Comparison of ENCODE assay signal across 20 cellular contexts in the genomic region with DNA sequence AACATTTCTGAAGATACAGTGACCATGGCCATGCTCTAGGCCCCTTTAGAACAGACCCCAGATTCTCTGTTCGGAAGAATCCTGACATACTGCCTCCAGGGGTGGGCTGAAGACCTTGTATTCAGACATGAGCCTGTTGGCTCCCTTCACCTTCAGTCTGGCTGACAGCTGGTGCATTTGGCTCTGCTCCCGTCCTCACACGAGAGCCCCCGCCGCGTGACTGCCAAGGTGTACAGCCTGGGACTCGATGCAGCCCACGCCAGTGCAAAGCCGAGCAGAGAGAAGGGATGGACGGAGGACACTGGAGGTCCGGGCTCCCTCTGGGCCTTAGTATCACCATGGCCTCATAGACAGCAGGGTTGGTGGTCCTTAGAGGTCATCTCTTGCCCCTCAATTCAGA. TPM values are rescaled to one million over a fixed set of nuclear protein-coding genes. Genes with fewer than 3 reads are reported as not detected.
DNase-seq lines count a peak whose midpoint lies in the region; ATAC-seq lines count a peak whose summit lies in the region.
"Had no signal": no experiment of that assay in that cellular context is flagged by ENCODE, and none has a peak within 500 bp of the region (broad histone marks: within the 10 kb centered on the region; RNA-seq: fewer than 3 reads in every experiment).

No MANE protein-coding gene starts in this region.

- peaks cover 18% of the 10 kb centered on the region for H3K9me3 Mint-ChIP-seq in activated CD4-positive, alpha-beta memory T cell treated with anti-CD3 and anti-CD28 coated beads for 36 hours
- peaks cover 10% of the 10 kb centered on the region for H3K9me3 Mint-ChIP-seq in activated CD4-positive, alpha-beta memory T cell treated with anti-CD3 and anti-CD28 coated beads, Interleukin-2, amount 10 ng/mL, durations not matched to agents 7 days and 5 days
- peaks cover 12% of the 10 kb centered on the region for H3K9me3 Mint-ChIP-seq in activated naive CD8-positive, alpha-beta T cell treated with anti-CD3 and anti-CD28 coated beads, Interleukin-2, amount 50 U/mL, for 24 hours
- peaks cover 3% of the 10 kb centered on the region for H3K9me3 Mint-ChIP-seq in stimulated activated memory B cell treated with anti-CD40 and anti-IgM and Interleukin-4, amounts not matched to agents 10 μg/mL and 1 μg/mL and 100 μg/mL, for 72 hours
- H3K9me3 Mint-ChIP-seq: GM23338 had no signal

- no peak overlapping the region for H3K4me3 Mint-ChIP-seq in activated CD4-positive, alpha-beta memory T cell treated with anti-CD3 and anti-CD28 coated beads for 36 hours
- no peak overlapping the region for H3K4me3 Mint-ChIP-seq in activated CD4-positive, alpha-beta memory T cell treated with anti-CD3 and anti-CD28 coated beads, Interleukin-2, amount 10 ng/mL, durations not matched to agents 7 days and 5 days
- no peak overlapping the region for H3K4me3 Mint-ChIP-seq in activated naive CD8-positive, alpha-beta T cell treated with anti-CD3 and anti-CD28 coated beads, Interleukin-2, amount 50 U/mL, for 24 hours
- H3K4me3 Mint-ChIP-seq in stimulated activated memory B cell treated with anti-CD40 and anti-IgM and Interleukin-4, amounts not matched to agents 10 μg/mL and 1 μg/mL and 100 μg/mL, for 72 hours: no peak overlapping the region
- H3K4me3 Mint-ChIP-seq: activated CD4-positive, alpha-beta T cell treated with anti-CD3 and anti-CD28 coated beads, Interleukin-2, amount 10 ng/mL, durations not matched to agents 24 days and 14 days; GM23338; mesothelial cell of epicardium; nephron progenitor cell; stimulated activated effector memory CD8-positive, alpha-beta T cell treated with anti-CD3 and anti-CD28 coated beads, Interleukin-12 subunit alpha, Interleukin-12 subunit beta, amount 100 ng/mL, for 72 hours had no signal

- DNase-seq in activated CD4-positive, alpha-beta memory T cell treated with anti-CD3 and anti-CD28 coated beads for 36 hours: no peak
- DNase-seq in activated CD4-positive, alpha-beta memory T cell treated with anti-CD3 and anti-CD28 coated beads, Interleukin-2, amount 10 ng/mL, durations not matched to agents 7 days and 5 days: no peak
- DNase-seq in NCI-H2171 treated with DMSO at 0.1 percent for 48 hours (lab: John Stamatoyannopoulos, UW) (peak; percentile 88), germinal center (ENCODE audit: low spot score) (no peak), NCI-H2196 treated with DMSO at 0.1 percent for 48 hours (lab: John Stamatoyannopoulos, UW; ENCODE audit: unreplicated experiment) (no peak), Right ventricle myocardium superior (no peak)
- no peak for DNase-seq in activated naive CD8-positive, alpha-beta T cell treated with anti-CD3 and anti-CD28 coated beads, Interleukin-2, amount 50 U/mL, for 24 hours
- DNase-seq: activated CD4-positive, alpha-beta T cell treated with anti-CD3 and anti-CD28 coated beads, Interleukin-2, amount 10 ng/mL, durations not matched to agents 24 days and 14 days; activated naive CD4-positive, alpha-beta T cell; DMS53; KG1; NCI-H510A treated with DMSO at 0.1 percent for 48 hours; nephron progenitor cell; testis had no signal

- peaks cover 57% of the 10 kb centered on the region for H3K36me3 Mint-ChIP-seq in activated CD4-positive, alpha-beta memory T cell treated with anti-CD3 and anti-CD28 coated beads for 36 hours
- peaks cover 89% of the 10 kb centered on the region for H3K36me3 Mint-ChIP-seq in activated CD4-positive, alpha-beta memory T cell treated with anti-CD3 and anti-CD28 coated beads, Interleukin-2, amount 10 ng/mL, durations not matched to agents 7 days and 5 days (ENCODE audit: low read depth)
- H3K36me3 Mint-ChIP-seq in activated naive CD8-positive, alpha-beta T cell treated with anti-CD3 and anti-CD28 coated beads, Interleukin-2, amount 50 U/mL, for 24 hours (ENCODE audit: low read depth): peaks cover 68% of the 10 kb centered on the region
- peaks cover 77% of the 10 kb centered on the region for H3K36me3 Mint-ChIP-seq in stimulated activated memory B cell treated with anti-CD40 and anti-IgM and Interleukin-4, amounts not matched to agents 10 μg/mL and 1 μg/mL and 100 μg/mL, for 72 hours

- CTCF ChIA-PET in activated CD4-positive, alpha-beta memory T cell treated with anti-CD3 and anti-CD28 coated beads for 36 hours (lab: Charles Lee): interaction anchor here (1.4 kb wide), 1 partner anchor 17 kb away, joined by 5 read pairs; no protein-coding TSS in a partner anchor
- CTCF ChIA-PET in activated CD4-positive, alpha-beta memory T cell treated with anti-CD3 and anti-CD28 coated beads, Interleukin-2, amount 10 ng/mL, durations not matched to agents 7 days and 5 days (lab: Charles Lee): no interaction called here

- POLR2A ChIA-PET in activated CD4-positive, alpha-beta memory T cell treated with anti-CD3 and anti-CD28 coated beads for 36 hours (lab: Charles Lee): no interaction called here
- POLR2A ChIA-PET in activated CD4-positive, alpha-beta memory T cell treated with anti-CD3 and anti-CD28 coated beads, Interleukin-2, amount 10 ng/mL, durations not matched to agents 7 days and 5 days (lab: Charles Lee): interaction anchor here (0.9 kb wide), 1 partner anchor 236 kb away, joined by 3 read pairs; no protein-coding TSS in a partner anchor

- no peaks in the 10 kb centered on the region for H3K27me3 Mint-ChIP-seq in activated CD4-positive, alpha-beta memory T cell treated with anti-CD3 and anti-CD28 coated beads for 36 hours
- H3K27me3 Mint-ChIP-seq in activated CD4-positive, alpha-beta memory T cell treated with anti-CD3 and anti-CD28 coated beads, Interleukin-2, amount 10 ng/mL, durations not matched to agents 7 days and 5 days: no peaks in the 10 kb centered on the region
- no peaks in the 10 kb centered on the region for H3K27me3 Mint-ChIP-seq in activated naive CD8-positive, alpha-beta T cell treated with anti-CD3 and anti-CD28 coated beads, Interleukin-2, amount 50 U/mL, for 24 hours
- H3K27me3 Mint-ChIP-seq in stimulated activated memory B cell treated with anti-CD40 and anti-IgM and Interleukin-4, amounts not matched to agents 10 μg/mL and 1 μg/mL and 100 μg/mL, for 72 hours: no peaks in the 10 kb centered on the region
- H3K27me3 Mint-ChIP-seq: activated CD4-positive, alpha-beta T cell treated with anti-CD3 and anti-CD28 coated beads, Interleukin-2, amount 10 ng/mL, durations not matched to agents 24 days and 14 days had no signal

- peaks cover 10% of the 10 kb centered on the region for H3K4me1 Mint-ChIP-seq in activated CD4-positive, alpha-beta memory T cell treated with anti-CD3 and anti-CD28 coated beads for 36 hours (ENCODE audit: low read depth)
- peaks cover 49% of the 10 kb centered on the region for H3K4me1 Mint-ChIP-seq in activated CD4-positive, alpha-beta memory T cell treated with anti-CD3 and anti-CD28 coated beads, Interleukin-2, amount 10 ng/mL, durations not matched to agents 7 days and 5 days
- peaks cover 31% of the 10 kb centered on the region for H3K4me1 Mint-ChIP-seq in activated naive CD8-positive, alpha-beta T cell treated with anti-CD3 and anti-CD28 coated beads, Interleukin-2, amount 50 U/mL, for 24 hours
- H3K4me1 Mint-ChIP-seq in stimulated activated memory B cell treated with anti-CD40 and anti-IgM and Interleukin-4, amounts not matched to agents 10 μg/mL and 1 μg/mL and 100 μg/mL, for 72 hours: peaks cover 77% of the 10 kb centered on the region

- ATAC-seq in activated naive CD8-positive, alpha-beta T cell treated with anti-CD3 and anti-CD28 coated beads, Interleukin-2, amount 50 U/mL, for 24 hours: no peak
- ATAC-seq in stimulated activated memory B cell treated with anti-CD40 and anti-IgM and Interleukin-4, amounts not matched to agents 10 μg/mL and 1 μg/mL and 100 μg/mL, for 72 hours: no peak
- ATAC-seq in Right ventricle myocardium superior (ENCODE audit: poor library complexity): no peak
- ATAC-seq: A549; GM12878; GM23338; stimulated activated effector memory CD8-positive, alpha-beta T cell treated with anti-CD3 and anti-CD28 coated beads, Interleukin-12 subunit alpha, Interleukin-12 subunit beta, amount 100 ng/mL, for 72 hours had no signal

- H3K27ac Mint-ChIP-seq in activated CD4-positive, alpha-beta memory T cell treated with anti-CD3 and anti-CD28 coated beads for 36 hours: peak overlapping the region; percentile 1
- H3K27ac Mint-ChIP-seq in activated CD4-positive, alpha-beta memory T cell treated with anti-CD3 and anti-CD28 coated beads, Interleukin-2, amount 10 ng/mL, durations not matched to agents 7 days and 5 days: no peak overlapping the region
- peak overlapping the region; percentile 32 for H3K27ac Mint-ChIP-seq in activated naive CD8-positive, alpha-beta T cell treated with anti-CD3 and anti-CD28 coated beads, Interleukin-2, amount 50 U/mL, for 24 hours
- peak overlapping the region; percentile 81 for H3K27ac Mint-ChIP-seq in stimulated activated memory B cell treated with anti-CD40 and anti-IgM and Interleukin-4, amounts not matched to agents 10 μg/mL and 1 μg/mL and 100 μg/mL, for 72 hours
- H3K27ac Mint-ChIP-seq: GM23338; mesothelial cell of epicardium; nephron progenitor cell; stimulated activated effector memory CD8-positive, alpha-beta T cell treated with anti-CD3 and anti-CD28 coated beads, Interleukin-12 subunit alpha, Interleukin-12 subunit beta, amount 100 ng/mL, for 72 hours had no signal

- intact Hi-C loops in activated CD4-positive, alpha-beta memory T cell treated with anti-CD3 and anti-CD28 coated beads for 36 hours (cut with micrococcal nuclease): no loop called here
- intact Hi-C loops in Right ventricle myocardium superior (cut with DNase I): no loop called here

RNA-seq across cellular contexts. Expression of gene COTL1, which starts 46.9 kb away (rescaled TPM):
- total RNA-seq in activated CD4-positive, alpha-beta memory T cell treated with anti-CD3 and anti-CD28 coated beads for 36 hours: 100 to 1,000 TPM; 358 to 364 TPM
- 100 to 1,000 TPM; 676 to 689 TPM for total RNA-seq in activated CD4-positive, alpha-beta memory T cell treated with anti-CD3 and anti-CD28 coated beads, Interleukin-2, amount 10 ng/mL, durations not matched to agents 7 days and 5 days
- total RNA-seq in Right ventricle myocardium superior: 14.4 TPM

Comparison
In these comparisons a context has a peak if more than half of its experiments do, and no peak if none do; other contexts are left out.
1. RNA of gene COTL1, which starts 46.9 kb away (total RNA-seq): 676 to 689 TPM in activated CD4-positive, alpha-beta memory T cell treated with anti-CD3 and anti-CD28 coated beads, Interleukin-2, amount 10 ng/mL, durations not matched to agents 7 days and 5 days and 358 to 364 TPM in activated CD4-positive, alpha-beta memory T cell treated with anti-CD3 and anti-CD28 coated beads for 36 hours; 14.4 TPM in Right ventricle myocardium superior (single experiment); every median in the first group is over 10 times any median in the second.